ENCODE assay signal across 13 cellular contexts in genomic region chr9:128885376-128885775, GRCh38. TPM values are rescaled to one million over a fixed set of nuclear protein-coding genes. Genes with fewer than 3 reads are reported as not detected.
A peak's percentile ranks its signal among the peaks of the same experiment; 100 is the strongest.
DNase-seq lines count a peak whose midpoint lies in the region; ATAC-seq and TF ChIP-seq lines count a peak whose summit lies in the region.
"Had no signal": no experiment of that assay in that cellular context is flagged by ENCODE, and none has a peak within 500 bp of the region (broad histone marks: within the 10 kb centered on the region; RNA-seq: fewer than 3 reads in every experiment).

No MANE protein-coding gene starts in this region.

- peaks cover 9% of the 10 kb centered on the region for H3K4me1 ChIP-seq in cardiac muscle cell (ENCODE audit: low read depth)
- H3K4me1 ChIP-seq in upper lobe of left lung: peaks cover 52 to 73% (median 62%) of the 10 kb centered on the region in 4 donors

- H3K9me3 ChIP-seq in cardiac muscle cell (ENCODE audit: low read depth): no peaks in the 10 kb centered on the region
- no peaks in the 10 kb centered on the region for H3K9me3 ChIP-seq in upper lobe of left lung
- H3K9me3 ChIP-seq: esophagus muscularis mucosa had no signal

- H3K4me1 Mint-ChIP-seq in naive thymus-derived CD8-positive, alpha-beta T cell: peaks cover 38 to 77% (median 67%) of the 10 kb centered on the region in 4 donors

- peak overlapping the region; percentile 66 to 99 (median 90) for H3K27ac Mint-ChIP-seq in naive thymus-derived CD8-positive, alpha-beta T cell

- no peaks in the 10 kb centered on the region for H3K27me3 Mint-ChIP-seq in naive thymus-derived CD8-positive, alpha-beta T cell

- POLR2A ChIA-PET in naive thymus-derived CD8-positive, alpha-beta T cell (lab: Charles Lee): interaction anchor here (0.5 to 2.4 kb wide), 5 partner anchors 13 to 614 kb away, joined by 3 to 8 read pairs (median 3); no protein-coding TSS in a partner anchor

- H3K27me3 ChIP-seq in cardiac muscle cell (no peaks in the 10 kb centered on the region), upper lobe of left lung (no peaks in the 10 kb centered on the region)
- H3K27me3 ChIP-seq: esophagus muscularis mucosa had no signal

- no peak for TF ChIP-seq POLR2A in upper lobe of left lung (IDR thresholded peaks at IDR 0.05)

- no peak for TF ChIP-seq EP300 in upper lobe of left lung (IDR thresholded peaks at IDR 0.05)

- H3K36me3 Mint-ChIP-seq in naive thymus-derived CD8-positive, alpha-beta T cell: peaks cover 0 to 44% (median 8%) of the 10 kb centered on the region in 3 donors

- 80 to 94% methylated on average over 8 of the region's 8 CpGs for WGBS in upper lobe of left lung, 2 donors

- DNase-seq in cardiac muscle cell (ENCODE audit: low read depth in 1 of 2, low spot score in 1 of 2): no peak
- DNase-seq in cardiac septum (ENCODE audit: low spot score): no peak
- DNase-seq in caudate nucleus (lab: John Stamatoyannopoulos, UW): peak in 1 of 61 donors; percentile 57
- DNase-seq in naive thymus-derived CD8-positive, alpha-beta T cell: no peak
- DNase-seq in upper lobe of left lung: no peak
- DNase-seq in NCI-H774 (lab: John Stamatoyannopoulos, UW): no peak
- DNase-seq: NCI-H69, occipital lobe had no signal

- ATAC-seq in naive thymus-derived CD8-positive, alpha-beta T cell: no peak
- ATAC-seq in upper lobe of left lung (ENCODE audit: low FRiP score in 2 of 2): no peak
- ATAC-seq in GM21390 (IDR thresholded peaks at IDR 0.05; ENCODE audit: unreplicated experiment): no peak
- no peak for ATAC-seq in GM21423 (IDR thresholded peaks at IDR 0.05; ENCODE audit: unreplicated experiment)
- ATAC-seq: SK-N-SH treated with all-trans-retinoic acid at 6 μM for 48 hours had no signal

- H3K4me3 ChIP-seq in cardiac muscle cell: no peak overlapping the region
- peak overlapping the region in 1 of 4 donors; percentile 96 for H3K4me3 ChIP-seq in upper lobe of left lung
- H3K4me3 ChIP-seq: esophagus muscularis mucosa had no signal

- H3K4me3 Mint-ChIP-seq in naive thymus-derived CD8-positive, alpha-beta T cell: peak overlapping the region in 9 of 10 donors; percentile 3 to 98 (median 53)

- TF ChIP-seq CTCF in cardiac muscle cell (IDR thresholded peaks at IDR 0.05; ENCODE audit: low read depth, low read length) (no peak), upper lobe of left lung (IDR thresholded peaks at IDR 0.05) (no peak)

- peaks cover 3% of the 10 kb centered on the region for H3K36me3 ChIP-seq in cardiac muscle cell
- peaks cover 5 to 55% (median 32%) of the 10 kb centered on the region in 4 donors for H3K36me3 ChIP-seq in upper lobe of left lung

- H3K9me3 Mint-ChIP-seq in naive thymus-derived CD8-positive, alpha-beta T cell: no peaks in the 10 kb centered on the region

- intact Hi-C loops in cardiac septum (cut with DNase I): no loop called here

- peak overlapping the region; percentile 13 for H3K27ac ChIP-seq in cardiac muscle cell
- H3K27ac ChIP-seq in caudate nucleus (ENCODE audit: low read depth, low read length): peak overlapping the region; percentile 48
- peak overlapping the region; percentile 19 to 99 (median 97) for H3K27ac ChIP-seq in upper lobe of left lung

RNA-seq across cellular contexts. Expression of gene LRRC8A, which starts 3.4 kb away (rescaled TPM):
- 48.1 and 55.8 TPM in 2 replicates for total RNA-seq in cardiac muscle cell
- 28.6 and 31.6 TPM in 2 replicates for polyA plus RNA-seq in cardiac muscle cell
- total RNA-seq in cardiac septum: 24.2 TPM
- total RNA-seq in naive thymus-derived CD8-positive, alpha-beta T cell: 10 to 100 TPM; 27.5 to 29.4 TPM
- polyA plus RNA-seq in naive thymus-derived CD8-positive, alpha-beta T cell: 10 to 100 TPM; 17.4 to 36.7 (median 22.1) TPM
- 100 to 1,000 TPM in 2 of 6 donors, 10 to 100 TPM in 4; 49.0 to 132 (median 67.0) TPM for total RNA-seq in upper lobe of left lung

RNA-seq across cellular contexts. Expression of gene KYAT1, which starts 3.6 kb away (rescaled TPM):
- 23.3 and 25.0 TPM in 2 replicates for total RNA-seq in cardiac muscle cell
- 21.8 and 36.9 TPM in 2 replicates for polyA plus RNA-seq in cardiac muscle cell
- total RNA-seq in cardiac septum: 9.2 TPM
- total RNA-seq in naive thymus-derived CD8-positive, alpha-beta T cell: 10 to 100 TPM; 15.1 to 15.9 TPM
- polyA plus RNA-seq in naive thymus-derived CD8-positive, alpha-beta T cell: 10 to 100 TPM in 2 of 3 donors, 1 to 10 TPM in 1; 9.3 to 10.8 (median 10.4) TPM
- 10 to 100 TPM in 1 of 6 donors, 1 to 10 TPM in 5; 3.9 to 10.5 (median 5.4) TPM for total RNA-seq in upper lobe of left lung

RNA-seq across cellular contexts. Expression of gene PHYHD1, which starts 35.4 kb away (rescaled TPM):
- total RNA-seq in cardiac muscle cell: 25.3 and 36.6 TPM in 2 replicates
- 40.8 and 43.8 TPM in 2 replicates for polyA plus RNA-seq in cardiac muscle cell
- 21.9 TPM for total RNA-seq in cardiac septum
- 1 to 10 TPM; 6.9 to 8.2 TPM for total RNA-seq in naive thymus-derived CD8-positive, alpha-beta T cell
- polyA plus RNA-seq in naive thymus-derived CD8-positive, alpha-beta T cell: 1 to 10 TPM; 2.6 to 7.4 (median 6.2) TPM
- 100 to 1,000 TPM in 1 of 6 donors, 10 to 100 TPM in 5; 27.6 to 286 (median 57.7) TPM for total RNA-seq in upper lobe of left lung
- total RNA-seq: activated CD8-positive, alpha-beta memory T cell treated with anti-CD3 and anti-CD28 coated beads for 36 hours had no signal

RNA-seq across cellular contexts. Expression of gene SPOUT1, which starts 55.8 kb away (rescaled TPM):
- total RNA-seq in cardiac muscle cell (20.2 and 24.2 TPM in 2 replicates), cardiac septum (18.0 TPM), upper lobe of left lung (100 to 1,000 TPM in 1 of 6 donors, 10 to 100 TPM in 5; 10.5 to 108 (median 41.7) TPM)
- polyA plus RNA-seq in cardiac muscle cell: 32.1 and 52.1 TPM in 2 replicates
- 10 to 100 TPM; 60.4 to 67.1 TPM for total RNA-seq in naive thymus-derived CD8-positive, alpha-beta T cell
- polyA plus RNA-seq in naive thymus-derived CD8-positive, alpha-beta T cell: 10 to 100 TPM; 46.7 to 55.6 (median 50.0) TPM

Comparison
In these comparisons a context has a peak if more than half of its experiments do, and no peak if none do; other contexts are left out.
1. H3K27ac ChIP-seq: peak in every context shown above with its lines; median percentile 97 in upper lobe of left lung; 48 in caudate nucleus; 13 in cardiac muscle cell.